In genomic region chr2:169845016-169845415, GRCh38 we compare ENCODE assay signal across 15 cellular contexts. TPM values are rescaled to one million over a fixed set of nuclear protein-coding genes. Genes with fewer than 3 reads are reported as not detected.
DNase-seq lines count a peak whose midpoint lies in the region; ATAC-seq and TF ChIP-seq lines count a peak whose summit lies in the region.
"Had no signal": no experiment of that assay in that cellular context is flagged by ENCODE, and none has a peak within 500 bp of the region (broad histone marks: within the 10 kb centered on the region; RNA-seq: fewer than 3 reads in every experiment).

No MANE protein-coding gene starts in this region.

- dilution Hi-C loops in IMR-90 (cut with HindIII; ENCODE audit: low sequenced_read_pairs, unreplicated experiment): no loop called here

- H3K9ac ChIP-seq in IMR-90 (ENCODE audit: low read depth, low read length) (no peak overlapping the region), neuronal stem cell (ENCODE audit: low read depth, low read length, poor library complexity) (no peak overlapping the region)

- ATAC-seq in IMR-90 (ENCODE audit: low read depth) (peak; percentile 46; the same call in 1 of the 2 replicates), aorta (ENCODE audit: low FRiP score) (no peak)
- ATAC-seq in activated T-helper 17 cell treated with anti-CD3 and anti-CD28 coated beads, Interleukin-2, amount 50 U/mL, for 72 hours (replicated peaks): no peak
- no peak for ATAC-seq in activated CD4-positive, alpha-beta T cell treated with anti-CD3 and anti-CD28 coated beads for 36 hours
- ATAC-seq: A549 had no signal

- no peak overlapping the region for H3K4me3 Mint-ChIP-seq in activated T-helper 17 cell treated with anti-CD3 and anti-CD28 coated beads, Interleukin-2, amount 50 U/mL, for 72 hours
- H3K4me3 Mint-ChIP-seq in activated CD4-positive, alpha-beta T cell treated with anti-CD3 and anti-CD28 coated beads for 36 hours: no peak overlapping the region
- H3K4me3 Mint-ChIP-seq: CD14-positive monocyte had no signal

- H2BK120ac ChIP-seq in IMR-90 (ENCODE audit: low read depth, low read length) (no peak overlapping the region), neuronal stem cell (ENCODE audit: low read depth, low read length) (no peak overlapping the region)

- intact Hi-C loops in IMR-90 (cut with micrococcal nuclease): no loop called here
- intact Hi-C loops in aorta (cut with DNase I): no loop called here
- intact Hi-C loops in activated CD4-positive, alpha-beta T cell treated with anti-CD3 and anti-CD28 coated beads for 36 hours (cut with DNase I, micrococcal nuclease): no loop called here

- peaks cover 4% of the 10 kb centered on the region for H3K9me3 Mint-ChIP-seq in activated T-helper 17 cell treated with anti-CD3 and anti-CD28 coated beads, Interleukin-2, amount 50 U/mL, for 72 hours
- H3K9me3 Mint-ChIP-seq in activated CD4-positive, alpha-beta T cell treated with anti-CD3 and anti-CD28 coated beads for 36 hours (ENCODE audit: low read depth): no peaks in the 10 kb centered on the region
- H3K9me3 Mint-ChIP-seq: CD8-positive, alpha-beta memory T cell had no signal

- H3K27ac ChIP-seq in IMR-90 (ENCODE audit: insufficient read depth, low read length) (no peak overlapping the region), aorta (ENCODE audit: low read depth in 1 of 2, low read length in 2 of 2) (no peak overlapping the region), neuronal stem cell (replicated peaks; ENCODE audit: low read length) (no peak overlapping the region)
- H3K27ac ChIP-seq: A549 had no signal

- H3K79me1 ChIP-seq in IMR-90 (ENCODE audit: low read depth in 1 of 2, low read length in 2 of 2) (peaks cover 15 to 39% of the 10 kb centered on the region in 2 experiments), neuronal stem cell (ENCODE audit: low read depth, low read length) (peaks cover 2% of the 10 kb centered on the region)

- H3K4me1 ChIP-seq in IMR-90 (ENCODE audit: control insufficient read depth, insufficient read depth, low read length) (no peaks in the 10 kb centered on the region), aorta (ENCODE audit: control insufficient read depth in 1 of 2, insufficient read depth in 2 of 2, low read length in 2 of 2) (peaks cover 2 to 5% of the 10 kb centered on the region in 2 donors), neuronal stem cell (ENCODE audit: control insufficient read depth in 2 of 2, insufficient read depth in 1 of 2, low read depth in 1 of 2, low read length in 2 of 2) (no peaks in the 10 kb centered on the region)
- H3K4me1 ChIP-seq: A549, BE2C, Caco-2 had no signal

- H4K5ac ChIP-seq in IMR-90 (ENCODE audit: low read depth, low read length): no peak overlapping the region

- H3K36me3 ChIP-seq in IMR-90 (ENCODE audit: control insufficient read depth, insufficient read depth, low read length): 0 out of 2 replicates have a peak, but pooled peaks cover 2% of the 10 kb centered on the region
- H3K36me3 ChIP-seq in aorta (ENCODE audit: control insufficient read depth in 1 of 2, insufficient read depth in 2 of 2, low read length in 1 of 2): no peaks in the 10 kb centered on the region
- peaks cover 0 to 11% of the 10 kb centered on the region in 2 donors for H3K36me3 ChIP-seq in neuronal stem cell (replicated peaks in 1 of 2; ENCODE audit: control insufficient read depth in 2 of 2, insufficient read depth in 2 of 2, low read length in 2 of 2)
- H3K36me3 ChIP-seq: BE2C, HAP-1 had no signal

- H3K56ac ChIP-seq in IMR-90 (ENCODE audit: extremely low read depth, insufficient read depth, low read length): no peak overlapping the region

- H3K18ac ChIP-seq in IMR-90 (ENCODE audit: low read depth, low read length) (no peak overlapping the region), neuronal stem cell (ENCODE audit: low read length) (no peak overlapping the region)

- POLR2A ChIA-PET in IMR-90 (lab: Charles Lee; ENCODE audit: unreplicated experiment): no interaction called here
- POLR2A ChIA-PET in activated CD4-positive, alpha-beta T cell treated with anti-CD3 and anti-CD28 coated beads for 36 hours (lab: Charles Lee): no interaction called here

- H3K9me3 ChIP-seq in IMR-90 (ENCODE audit: control insufficient read depth, insufficient read depth, low read length): no peaks in the 10 kb centered on the region; the same call in 1 of the 2 replicates
- H3K9me3 ChIP-seq in aorta (ENCODE audit: control insufficient read depth, low read length): no peaks in the 10 kb centered on the region
- H3K9me3 ChIP-seq in neuronal stem cell (replicated peaks in 1 of 2; ENCODE audit: control insufficient read depth in 2 of 2, insufficient read depth in 1 of 2, low read depth in 1 of 2, low read length in 2 of 2): peaks cover 4 to 6% of the 10 kb centered on the region in 2 donors
- H3K9me3 ChIP-seq: A549, BE2C, HAP-1 had no signal

- H3K4me1 Mint-ChIP-seq in activated T-helper 17 cell treated with anti-CD3 and anti-CD28 coated beads, Interleukin-2, amount 50 U/mL, for 72 hours: peaks cover 25% of the 10 kb centered on the region
- H3K4me1 Mint-ChIP-seq in activated CD4-positive, alpha-beta T cell treated with anti-CD3 and anti-CD28 coated beads for 36 hours: peaks cover 27% of the 10 kb centered on the region
- H3K4me1 Mint-ChIP-seq: CD14-positive monocyte had no signal

- H2AK9ac ChIP-seq in IMR-90 (replicated peaks; ENCODE audit: low read depth, low read length, poor library complexity): no peak overlapping the region

- no peak overlapping the region for H2BK20ac ChIP-seq in IMR-90 (ENCODE audit: low read depth, low read length)

- TF ChIP-seq RAD21 in IMR-90 (IDR thresholded peaks at IDR 0.05; ENCODE audit: low read length): no peak

- H3K27me3 ChIP-seq in IMR-90 (ENCODE audit: control insufficient read depth, insufficient read depth, low read length) (no peaks in the 10 kb centered on the region), aorta (ENCODE audit: control insufficient read depth in 1 of 2, insufficient read depth in 2 of 2, low read length in 1 of 2) (no peaks in the 10 kb centered on the region), neuronal stem cell (ENCODE audit: control insufficient read depth in 3 of 3, insufficient read depth in 3 of 3, low read depth in 1 of 3, low read length in 3 of 3) (no peaks in the 10 kb centered on the region)
- H3K27me3 ChIP-seq: BE2C had no signal

- no peak overlapping the region for H2BK12ac ChIP-seq in neuronal stem cell (ENCODE audit: low read length)

- H3K4me2 ChIP-seq in IMR-90 (ENCODE audit: low read depth, low read length) (no peak overlapping the region), neuronal stem cell (ENCODE audit: insufficient read depth, low read length, poor library complexity, severe bottlenecking) (no peak overlapping the region)
- H3K4me2 ChIP-seq: A549 had no signal

- no peak overlapping the region for H3K23ac ChIP-seq in IMR-90 (ENCODE audit: low read depth, low read length)
- H3K23ac ChIP-seq in neuronal stem cell (ENCODE audit: low read depth, low read length, poor library complexity): no peak overlapping the region

- no TSS peak for BruUV-seq in IMR-90 (replicated peaks; lab: Mats Ljungman, UMichigan)

- in situ Hi-C loops in IMR-90 (cut with MboI; ENCODE audit: low sequenced_read_pairs): no loop called here

- peak overlapping the region; percentile 52 for H3K27ac Mint-ChIP-seq in activated T-helper 17 cell treated with anti-CD3 and anti-CD28 coated beads, Interleukin-2, amount 50 U/mL, for 72 hours
- no peak overlapping the region for H3K27ac Mint-ChIP-seq in activated CD4-positive, alpha-beta T cell treated with anti-CD3 and anti-CD28 coated beads for 36 hours

- peaks cover 7% of the 10 kb centered on the region; the same call in 1 of the 2 replicates for H4K20me1 ChIP-seq in IMR-90 (ENCODE audit: insufficient read depth, low read length)

- CTCF ChIA-PET in IMR-90 (lab: Yijun Ruan, JAX): interaction anchor here (0.7 kb wide), 1 partner anchor 32 kb away, joined by 3 read pairs; no protein-coding TSS in a partner anchor
- CTCF ChIA-PET in activated CD4-positive, alpha-beta T cell treated with anti-CD3 and anti-CD28 coated beads for 36 hours (lab: Charles Lee): interaction anchor here (1.3 kb wide), 1 partner anchor 13 kb away, joined by 3 read pairs; no protein-coding TSS in a partner anchor

- H3K27me3 Mint-ChIP-seq in activated T-helper 17 cell treated with anti-CD3 and anti-CD28 coated beads, Interleukin-2, amount 50 U/mL, for 72 hours: no peaks in the 10 kb centered on the region
- H3K27me3 Mint-ChIP-seq in activated CD4-positive, alpha-beta T cell treated with anti-CD3 and anti-CD28 coated beads for 36 hours: no peaks in the 10 kb centered on the region
- H3K27me3 Mint-ChIP-seq: CD8-positive, alpha-beta memory T cell had no signal

- H3K36me3 Mint-ChIP-seq in activated T-helper 17 cell treated with anti-CD3 and anti-CD28 coated beads, Interleukin-2, amount 50 U/mL, for 72 hours (ENCODE audit: low read depth): peaks cover 14% of the 10 kb centered on the region
- peaks cover 22% of the 10 kb centered on the region for H3K36me3 Mint-ChIP-seq in activated CD4-positive, alpha-beta T cell treated with anti-CD3 and anti-CD28 coated beads for 36 hours (ENCODE audit: low read depth)

- H4K91ac ChIP-seq in IMR-90 (ENCODE audit: insufficient read depth, low read depth, low read length) (no peak overlapping the region), neuronal stem cell (ENCODE audit: low read depth, low read length, poor library complexity) (no peak overlapping the region)

- H2BK15ac ChIP-seq in IMR-90 (ENCODE audit: low read depth, low read length): no peak overlapping the region
- no peak overlapping the region for H2BK15ac ChIP-seq in neuronal stem cell (ENCODE audit: low read length)

- H3K9me1 ChIP-seq in IMR-90 (ENCODE audit: insufficient read depth, low read length): peaks cover 7% of the 10 kb centered on the region

- WGBS in IMR-90 (ENCODE audit: extremely low coverage in 2 of 2, insufficient read length in 1 of 2), 2 experiments: no CpG with 5 or more reads among the region's 2 CpGs
- 94 to 95% methylated on average over 2 of the region's 2 CpGs for WGBS in aorta, 2 donors
- WGBS in neuronal stem cell (ENCODE audit: extremely low coverage in 2 of 2, insufficient read length in 2 of 2, insufficient replicate concordance in 1 of 2), 2 donors: no CpG with 5 or more reads among the region's 2 CpGs

- TF ChIP-seq CTCF in IMR-90 (conservative IDR thresholded peaks at IDR 0.05; ENCODE audit: low read depth, low read length) (no peak), foreskin fibroblast (IDR thresholded peaks at IDR 0.05; ENCODE audit: low read depth, low read length) (no peak)

- no peak for TF ChIP-seq POLR2A in IMR-90 (IDR thresholded peaks at IDR 0.05; ENCODE audit: low read depth, low read length)

- no peak overlapping the region for H3K4ac ChIP-seq in IMR-90 (ENCODE audit: low read depth, low read length)
- H3K4ac ChIP-seq in neuronal stem cell (ENCODE audit: low read length): no peak overlapping the region

- no peak overlapping the region for H2BK5ac ChIP-seq in IMR-90 (ENCODE audit: low read depth, low read length, poor library complexity, severe bottlenecking)
- no peak overlapping the region for H2BK5ac ChIP-seq in neuronal stem cell (ENCODE audit: low read length)

- DNase-seq in IMR-90: peak; percentile 29
- peak; percentile 11 to 42 for DNase-seq in foreskin fibroblast
- DNase-seq in aorta: no peak
- DNase-seq in hepatic stellate cell (ENCODE audit: low spot score): no peak
- DNase-seq in neuronal stem cell (ENCODE audit: low spot score): no peak
- DNase-seq in activated CD4-positive, alpha-beta T cell treated with anti-CD3 and anti-CD28 coated beads for 36 hours: no peak
- DNase-seq: BE2C; Caco-2; CD8-positive, alpha-beta memory T cell; DND-41; GF-D8 had no signal

- no peak overlapping the region for H3K14ac ChIP-seq in IMR-90 (replicated peaks; ENCODE audit: low read depth, low read length)
- no peak overlapping the region for H3K14ac ChIP-seq in neuronal stem cell (ENCODE audit: low read length)

- H4K8ac ChIP-seq in IMR-90 (ENCODE audit: low read depth in 2 of 2, low read length in 2 of 2) (no peak overlapping the region), neuronal stem cell (ENCODE audit: low read depth, low read length) (no peak overlapping the region)

- no peak overlapping the region for H3K4me3 ChIP-seq in IMR-90 (ENCODE audit: insufficient read depth, low read depth, low read length)
- H3K4me3 ChIP-seq in foreskin fibroblast (ENCODE audit: low read depth in 1 of 2, low read length in 2 of 2): no peak overlapping the region
- H3K4me3 ChIP-seq in aorta (ENCODE audit: low read length in 2 of 2): no peak overlapping the region
- no peak overlapping the region for H3K4me3 ChIP-seq in neuronal stem cell (ENCODE audit: low read length in 2 of 2)
- H3K4me3 ChIP-seq: A549, HAP-1 had no signal

- H2AFZ ChIP-seq in IMR-90 (replicated peaks; ENCODE audit: low read length, poor library complexity) (no peak overlapping the region), neuronal stem cell (ENCODE audit: low read length) (no peak overlapping the region)

- H2AK5ac ChIP-seq in IMR-90 (ENCODE audit: low read depth, low read length): no peak overlapping the region
- H2AK5ac ChIP-seq in neuronal stem cell (ENCODE audit: low read depth, low read length): no peak overlapping the region

RNA-seq across cellular contexts. Expression of gene UBR3, which starts 17.8 kb away (rescaled TPM):
- total RNA-seq in IMR-90 (2012; rRNA removed) (33.9 and 51.9 TPM in 2 replicates), aorta (10 to 100 TPM; 58.6 to 63.9 TPM)
- polyA plus RNA-seq in IMR-90 (2012; rRNA removed) (7.3 and 10.0 TPM in 2 replicates), aorta (10 to 100 TPM in 1 of 2 donors, 1 to 10 TPM in 1; 6.1 to 23.8 TPM)
- polyA plus RNA-seq in IMR-90 (2012; cell fraction: cytosol; rRNA removed): 1.5 and 3.0 TPM in 2 replicates
- polyA plus RNA-seq in IMR-90 (2012; cell fraction: nucleus; rRNA removed; ENCODE audit: low replicate concordance): 2.2 and 19.8 TPM in 2 replicates
- total RNA-seq in activated T-helper 17 cell treated with anti-CD3 and anti-CD28 coated beads, Interleukin-2, amount 50 U/mL, for 72 hours: 10 to 100 TPM; 28.6 to 32.7 TPM
- 10.9 TPM for polyA plus RNA-seq in neuronal stem cell (2013, experiment 1 of 2)
- polyA plus RNA-seq in neuronal stem cell (2013, experiment 2 of 2): 11.4 TPM
- 10 to 100 TPM; 17.2 to 26.1 TPM for total RNA-seq in activated CD4-positive, alpha-beta T cell treated with anti-CD3 and anti-CD28 coated beads for 36 hours

RNA-seq across cellular contexts. Expression of gene METTL5, which starts 20.3 kb away (rescaled TPM):
- total RNA-seq in IMR-90 (2012; rRNA removed): 49.8 and 81.9 TPM in 2 replicates
- polyA plus RNA-seq in IMR-90 (2012; rRNA removed): 31.7 and 38.3 TPM in 2 replicates
- polyA plus RNA-seq in IMR-90 (2012; cell fraction: cytosol; rRNA removed): 11.0 and 14.4 TPM in 2 replicates
- 2.6 and 9.9 TPM in 2 replicates for polyA plus RNA-seq in IMR-90 (2012; cell fraction: nucleus; rRNA removed; ENCODE audit: low replicate concordance)
- 10 to 100 TPM; 54.4 to 78.7 TPM for total RNA-seq in activated T-helper 17 cell treated with anti-CD3 and anti-CD28 coated beads, Interleukin-2, amount 50 U/mL, for 72 hours
- 10 to 100 TPM; 45.8 to 60.7 TPM for total RNA-seq in aorta
- 100 to 1,000 TPM in 1 of 2 donors, 10 to 100 TPM in 1; 76.4 to 245 TPM for polyA plus RNA-seq in aorta
- 121 TPM for polyA plus RNA-seq in neuronal stem cell (2013, experiment 1 of 2)
- polyA plus RNA-seq in neuronal stem cell (2013, experiment 2 of 2): 124 TPM
- total RNA-seq in activated CD4-positive, alpha-beta T cell treated with anti-CD3 and anti-CD28 coated beads for 36 hours: 100 to 1,000 TPM; 129 to 165 TPM

RNA-seq across cellular contexts. Expression of gene SSB, which starts 46.3 kb away (rescaled TPM):
- total RNA-seq in IMR-90 (2012; rRNA removed) (41.2 and 137 TPM in 2 replicates), aorta (10 to 100 TPM; 76.5 to 91.6 TPM)
- polyA plus RNA-seq in IMR-90 (2012; rRNA removed) (65.5 and 75.5 TPM in 2 replicates), aorta (100 to 1,000 TPM; 106 to 133 TPM)
- 12.7 and 21.5 TPM in 2 replicates for polyA plus RNA-seq in IMR-90 (2012; cell fraction: cytosol; rRNA removed)
- 5.3 and 48.1 TPM in 2 replicates for polyA plus RNA-seq in IMR-90 (2012; cell fraction: nucleus; rRNA removed; ENCODE audit: low replicate concordance)
- 100 to 1,000 TPM in 1 of 2 donors, 10 to 100 TPM in 1; 39.5 to 112 TPM for total RNA-seq in activated T-helper 17 cell treated with anti-CD3 and anti-CD28 coated beads, Interleukin-2, amount 50 U/mL, for 72 hours
- polyA plus RNA-seq in neuronal stem cell (2013, experiment 1 of 2): 303 TPM
- polyA plus RNA-seq in neuronal stem cell (2013, experiment 2 of 2): 305 TPM
- total RNA-seq in activated CD4-positive, alpha-beta T cell treated with anti-CD3 and anti-CD28 coated beads for 36 hours: 100 to 1,000 TPM; 127 to 138 TPM

Comparison
In these comparisons a context has a peak if more than half of its experiments do, and no peak if none do; other contexts are left out.
1. DNase-seq: peak in IMR-90 (single experiment) and foreskin fibroblast (2 of 2); none in aorta (0 of 2), hepatic stellate cell (single experiment), neuronal stem cell (single experiment) and activated CD4-positive, alpha-beta T cell treated with anti-CD3 and anti-CD28 coated beads for 36 hours (single experiment).